In the genomic region with DNA sequence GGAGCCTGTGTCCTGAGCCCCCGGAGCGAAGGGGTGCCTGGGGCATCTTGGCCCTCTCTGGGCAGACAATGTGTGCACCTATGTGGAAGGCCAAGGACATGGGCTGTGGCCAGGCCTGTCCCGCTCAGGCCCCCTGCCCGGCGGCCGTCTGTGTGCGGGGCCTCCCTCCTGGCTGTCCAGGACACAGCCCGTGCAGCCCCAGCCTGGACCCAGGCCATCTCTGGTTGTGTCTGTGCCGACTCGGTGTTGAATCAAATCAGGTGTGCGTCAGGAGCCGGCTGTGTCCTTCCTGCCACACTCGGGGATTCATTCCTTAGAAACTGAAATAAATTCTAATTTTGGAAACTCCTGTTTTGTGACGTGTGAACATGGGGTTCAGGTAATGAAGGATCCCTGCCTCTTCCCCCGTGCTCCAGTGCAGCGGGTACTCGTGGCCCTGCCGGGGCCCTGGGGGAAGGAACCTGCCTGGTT, we compare ENCODE assay signal across 12 cellular contexts. TPM values are rescaled to one million over a fixed set of nuclear protein-coding genes. Genes with fewer than 3 reads are reported as not detected.
DNase-seq lines count a peak whose midpoint lies in the region; ATAC-seq, FAIRE-seq and TF ChIP-seq lines count a peak whose summit lies in the region.
"Had no signal": no experiment of that assay in that cellular context is flagged by ENCODE, and none has a peak within 500 bp of the region (broad histone marks: within the 10 kb centered on the region; RNA-seq: fewer than 3 reads in every experiment).

No MANE protein-coding gene starts in this region.

- H3K27me3 ChIP-seq in CD4-positive, alpha-beta T cell (ENCODE audit: control insufficient read depth, insufficient read depth, low read length) = no peaks in the 10 kb centered on the region
- no peaks in the 10 kb centered on the region for H3K27me3 ChIP-seq in HUES6 (ENCODE audit: control insufficient read depth, insufficient read depth, low read length)
- H3K27me3 ChIP-seq in GM12878 (replicated peaks in 1 of 2; ENCODE audit: control insufficient read depth in 2 of 2, insufficient read depth in 2 of 2, low read length in 1 of 2) = no peaks in the 10 kb centered on the region
- H3K27me3 ChIP-seq in osteoblast (ENCODE audit: insufficient read depth, low read length) = no peaks in the 10 kb centered on the region
- H3K27me3 ChIP-seq in sigmoid colon = no peaks in the 10 kb centered on the region

- ATAC-seq in CD4-positive, alpha-beta T cell (ENCODE audit: poor library complexity) = no peak
- ATAC-seq in GM12878 = no peak
- ATAC-seq in naive thymus-derived CD8-positive, alpha-beta T cell = no peak

- H3K4me1 ChIP-seq in HUES6 (ENCODE audit: control insufficient read depth, insufficient read depth, low read length) = peaks cover 9% of the 10 kb centered on the region; the same call in 1 of the 2 replicates
- H3K4me1 ChIP-seq in GM12878 (ENCODE audit: control insufficient read depth, insufficient read depth, low read length) = peaks cover 20% of the 10 kb centered on the region
- H3K4me1 ChIP-seq in osteoblast (ENCODE audit: insufficient read depth, low read length) = peaks cover 9% of the 10 kb centered on the region
- peaks cover 0 to 32% (median 24%) of the 10 kb centered on the region in 4 donors for H3K4me1 ChIP-seq in sigmoid colon

- in situ Hi-C loops in GM12878 (cut with MboI) = no loop called here

- peak overlapping the region; percentile 84 for H3K4me3 Mint-ChIP-seq in CD4-positive, alpha-beta T cell
- peak overlapping the region; percentile 48 to 82 (median 66) for H3K4me3 Mint-ChIP-seq in naive thymus-derived CD8-positive, alpha-beta T cell

- CTCF ChIA-PET in CD4-positive, alpha-beta T cell (lab: Charles Lee) = no interaction called here
- CTCF ChIA-PET in GM12878 (lab: Yijun Ruan, JAX) = no interaction called here

- SMC1A ChIA-PET in GM12878 (lab: Charles Lee; ENCODE audit: uncharacterized antibody, unreplicated experiment) = no interaction called here

- RAD21 ChIA-PET in GM12878 (lab: Charles Lee; ENCODE audit: unreplicated experiment) = no interaction called here

- H4K20me1 ChIP-seq in GM12878 (ENCODE audit: control insufficient read depth, insufficient read depth) = no peaks in the 10 kb centered on the region
- peaks cover 22% of the 10 kb centered on the region for H4K20me1 ChIP-seq in osteoblast (ENCODE audit: insufficient read depth, low read length)

- H3K36me3 ChIP-seq in HUES6 (ENCODE audit: control insufficient read depth, insufficient read depth, low read length) = peaks cover 42% of the 10 kb centered on the region
- peaks cover 2 to 32% of the 10 kb centered on the region in 2 experiments for H3K36me3 ChIP-seq in GM12878 (ENCODE audit: control insufficient read depth in 2 of 2, insufficient read depth in 2 of 2, low read length in 1 of 2)
- peaks cover 21% of the 10 kb centered on the region for H3K36me3 ChIP-seq in osteoblast (ENCODE audit: insufficient read depth, low read length)
- peaks cover 0 to 46% (median 10%) of the 10 kb centered on the region in 4 donors for H3K36me3 ChIP-seq in sigmoid colon

- H2AFZ ChIP-seq in GM12878 (ENCODE audit: control insufficient read depth, low read depth, low read length) = no peak overlapping the region
- no peak overlapping the region for H2AFZ ChIP-seq in osteoblast (ENCODE audit: low read length)

- H3K9me3 ChIP-seq in CD4-positive, alpha-beta T cell (ENCODE audit: control insufficient read depth, low read length) = no peaks in the 10 kb centered on the region
- H3K9me3 ChIP-seq in HUES6 (ENCODE audit: control insufficient read depth, insufficient read depth, low read depth, low read length) = no peaks in the 10 kb centered on the region
- no peaks in the 10 kb centered on the region for H3K9me3 ChIP-seq in GM12878 (replicated peaks; ENCODE audit: control insufficient read depth, insufficient read depth, low read length)
- H3K9me3 ChIP-seq in osteoblast (ENCODE audit: low read depth, low read length) = no peaks in the 10 kb centered on the region
- no peaks in the 10 kb centered on the region for H3K9me3 ChIP-seq in sigmoid colon

- no peak for TF ChIP-seq POLR2A in GM12878 (IDR thresholded peaks at IDR 0.05; ENCODE audit: low read depth, low read length)
- no peak for TF ChIP-seq POLR2A in sigmoid colon (IDR thresholded peaks at IDR 0.05)

- BruUV-seq in GM12878 (replicated peaks; lab: Mats Ljungman, UMichigan) = no TSS peak

- no peak for TF ChIP-seq CTCF in CD4-positive, alpha-beta T cell (IDR thresholded peaks at IDR 0.05)
- TF ChIP-seq CTCF in GM12878 (IDR thresholded peaks at IDR 0.05 in 2 of 3, conservative IDR thresholded peaks at IDR 0.05 in 1 of 3; ENCODE audit: control insufficient read depth in 2 of 3, extremely low read depth in 1 of 3, insufficient read depth in 1 of 3, low read depth in 3 of 3, low read length in 3 of 3) (no peak), osteoblast (IDR thresholded peaks at IDR 0.05; ENCODE audit: extremely low read depth, low read depth, low read length) (no peak), sigmoid colon (IDR thresholded peaks at IDR 0.05) (no peak)

- H3K79me2 ChIP-seq in GM12878 (ENCODE audit: control insufficient read depth, insufficient read depth, low read length) = peaks cover 16% of the 10 kb centered on the region
- H3K79me2 ChIP-seq in osteoblast (ENCODE audit: insufficient read depth, low read length) = peaks cover 27% of the 10 kb centered on the region

- H3K27ac Mint-ChIP-seq in CD4-positive, alpha-beta T cell = peak overlapping the region; percentile 85
- H3K27ac Mint-ChIP-seq in naive thymus-derived CD8-positive, alpha-beta T cell = peak overlapping the region in 9 of 10 donors; percentile 25 to 92 (median 78)

- H3K4me1 Mint-ChIP-seq in CD4-positive, alpha-beta T cell (ENCODE audit: low read depth) = peaks cover 17% of the 10 kb centered on the region
- H3K4me1 Mint-ChIP-seq in naive thymus-derived CD8-positive, alpha-beta T cell = peaks cover 3 to 34% (median 30%) of the 10 kb centered on the region in 4 donors

- TF ChIP-seq EP300 in GM12878 (IDR thresholded peaks at IDR 0.05; ENCODE audit: borderline replicate concordance in 1 of 2, control insufficient read depth in 1 of 2, low read depth in 2 of 2, low read length in 2 of 2) (no peak), sigmoid colon (IDR thresholded peaks at IDR 0.05) (no peak)

- no peak for FAIRE-seq in GM12878 (lab: Jason Lieb, UNC)

- H3K9me3 Mint-ChIP-seq in CD4-positive, alpha-beta T cell = no peaks in the 10 kb centered on the region
- no peaks in the 10 kb centered on the region for H3K9me3 Mint-ChIP-seq in naive thymus-derived CD8-positive, alpha-beta T cell

- 71% methylated on average over 18 of the region's 18 CpGs for WGBS in GM12878 (ENCODE audit: insufficient coverage, insufficient replicate concordance, low lambda C conversion rate, missing lambda C conversion rate)
- WGBS in sigmoid colon, 2 donors = 87 to 90% methylated on average over 18 of the region's 18 CpGs

- H3K36me3 Mint-ChIP-seq in CD4-positive, alpha-beta T cell (ENCODE audit: low read depth) = peaks cover 44% of the 10 kb centered on the region
- peaks cover 0 to 24% (median 0%) of the 10 kb centered on the region in 3 donors for H3K36me3 Mint-ChIP-seq in naive thymus-derived CD8-positive, alpha-beta T cell

- peak overlapping the region; percentile 40 for H3K27ac ChIP-seq in CD4-positive, alpha-beta T cell (ENCODE audit: low read depth, low read length)
- H3K27ac ChIP-seq in HUES6 (ENCODE audit: low read depth, low read length) (no peak overlapping the region), GM12878 (ENCODE audit: control insufficient read depth, insufficient read depth) (peak overlapping the region; percentile 77; the same call in 1 of the 2 replicates), osteoblast (ENCODE audit: low read depth, low read length) (no peak overlapping the region), sigmoid colon (peak overlapping the region in 1 of 4 donors; percentile 89)

- DNase-seq in CD4-positive, alpha-beta T cell = no peak
- no peak for DNase-seq in GM12878 (ENCODE audit: low read depth, low spot score)
- no peak for DNase-seq in naive thymus-derived CD8-positive, alpha-beta T cell
- DNase-seq in osteoblast (ENCODE audit: insufficient read length, low spot score, missing footprints) = no peak
- DNase-seq in sigmoid colon = no peak
- no peak for DNase-seq in DMS79 (lab: John Stamatoyannopoulos, UW)
- DNase-seq in NCI-H524 treated with DMSO at 0.1 percent for 48 hours (lab: John Stamatoyannopoulos, UW) = no peak
- DNase-seq: activated CD4-positive, CD25-positive, alpha-beta regulatory T cell; DMS 273 treated with DMSO at 0.1 percent for 48 hours; left ventricle myocardium superior had no signal

- peak overlapping the region; percentile 10 for H3K9ac ChIP-seq in HUES6 (ENCODE audit: low read length)
- no peak overlapping the region; the same call in 1 of the 2 replicates for H3K9ac ChIP-seq in GM12878 (ENCODE audit: control insufficient read depth, insufficient read depth, low read length)

- POLR2A ChIA-PET in CD4-positive, alpha-beta T cell (lab: Charles Lee) = interaction anchor here (1.5 kb wide), 1 partner anchor 8 kb away, joined by 14 read pairs; no protein-coding TSS in a partner anchor
- POLR2A ChIA-PET in GM12878 (lab: Charles Lee) = interaction anchor here (1.0 kb wide), 1 partner anchor 8 kb away, joined by 3 read pairs; no protein-coding TSS in a partner anchor
- POLR2A ChIA-PET in naive thymus-derived CD8-positive, alpha-beta T cell (lab: Charles Lee) = interaction anchor here (2.5 kb wide), 1 partner anchor 9 kb away, joined by 23 read pairs; no protein-coding TSS in a partner anchor

- intact Hi-C loops in CD4-positive, alpha-beta T cell (cut with DNase I, micrococcal nuclease) = loop anchor here in 1 of 2 experiments (10.0 kb wide), 1 partner anchor 264 kb away; no protein-coding TSS in a partner anchor
- intact Hi-C loops in GM12878 (cut with micrococcal nuclease; ENCODE audit: unreplicated experiment) = loop anchor here (10.0 kb wide), 1 partner anchor 264 kb away; no protein-coding TSS in a partner anchor
- intact Hi-C loops in sigmoid colon (cut with DNase I) = loop anchor here (10.0 kb wide), 1 partner anchor 344 kb away; a partner anchor contains a TSS

- TF ChIP-seq RAD21 in GM12878 (IDR thresholded peaks at IDR 0.05; ENCODE audit: insufficient read depth, low read depth, low read length) = no peak

- H3K4me3 ChIP-seq in HUES6 (ENCODE audit: low read depth, low read length) = peak overlapping the region; percentile 73
- H3K4me3 ChIP-seq in GM12878 = no peak overlapping the region
- no peak overlapping the region for H3K4me3 ChIP-seq in osteoblast (ENCODE audit: insufficient read depth, low read length)
- H3K4me3 ChIP-seq in sigmoid colon = peak overlapping the region in 1 of 4 donors; percentile 87

- H3K27me3 Mint-ChIP-seq in CD4-positive, alpha-beta T cell = no peaks in the 10 kb centered on the region
- H3K27me3 Mint-ChIP-seq in naive thymus-derived CD8-positive, alpha-beta T cell = no peaks in the 10 kb centered on the region

- peak overlapping the region; percentile 85 for H3K4me2 ChIP-seq in GM12878 (ENCODE audit: control insufficient read depth, insufficient read depth)
- H3K4me2 ChIP-seq in osteoblast (ENCODE audit: insufficient read depth, low read length) = no peak overlapping the region

RNA-seq across cellular contexts. Expression of a gene that starts 1.5 kb away (rescaled TPM):
- 10 to 100 TPM; 26.0 to 26.1 TPM for total RNA-seq in CD4-positive, alpha-beta T cell
- 8.6 and 12.9 TPM in 2 replicates for total RNA-seq in GM12878 (2013; cell fraction: nucleolus; rRNA removed)
- total RNA-seq in GM12878 (2014; rRNA removed) (19.8 and 23.3 TPM in 2 replicates), GM12878 (2014; rRNA removed; fragmentation: Illumina TruSeq; extraction: Trizol) (4.1 and 4.3 TPM in 2 replicates), GM12878 (2021) (18.1 and 21.7 TPM in 2 replicates), osteoblast (13.0 and 15.6 TPM in 2 replicates), sigmoid colon (10 to 100 TPM; 17.5 to 30.2 (median 22.3) TPM)
- 4.5 TPM for polyA plus RNA-seq in GM12878 (2011; ENCODE audit: low read depth)
- polyA plus RNA-seq in GM12878 (2011; rRNA removed) (3.2 and 7.6 TPM in 2 replicates), GM12878 (2014; fragmentation: Illumina TruSeq; extraction: Trizol) (0.16 and 2.4 TPM in 2 replicates), GM12878 (2014; fragmentation: Nextera tagmentation; extraction: Ambion mirVana) (1 to 10 TPM in 1 of 2 experiments, under 1 TPM in 1; 0.42 to 1.4 TPM), GM12878 (2014; rRNA removed) (20.3 and 28.2 TPM in 2 replicates), GM12878 (2016; fragmentation: Nextera tagmentation; extraction: Ambion mirVana) (1 to 10 TPM; 2.1 to 2.3 TPM), sigmoid colon (10 to 100 TPM; 10.2 to 26.5 (median 15.7) TPM)
- polyA plus RNA-seq in GM12878 (2011; cell fraction: cytosol; rRNA removed) = 13.6 and 22.1 TPM in 2 replicates
- 54.5 and 73.7 TPM in 2 replicates for polyA plus RNA-seq in GM12878 (2011; cell fraction: nucleus; rRNA removed)
- polyA plus RNA-seq in GM12878 (2012) = 15.2 and 16.0 TPM in 2 replicates
- polyA minus RNA-seq in GM12878 (2011; rRNA and poly(A)+ RNA removed) = 5.2 and 11.2 TPM in 2 replicates
- polyA minus RNA-seq in GM12878 (2011; cell fraction: cytosol; rRNA and poly(A)+ RNA removed) = 3.5 and 3.7 TPM in 2 replicates
- 5.3 and 7.7 TPM in 2 replicates for polyA minus RNA-seq in GM12878 (2011; cell fraction: nucleus; rRNA and poly(A)+ RNA removed)
- total RNA-seq in naive thymus-derived CD8-positive, alpha-beta T cell = 10 to 100 TPM; 40.3 to 42.4 TPM
- 1 to 10 TPM; 3.1 to 8.8 (median 5.2) TPM for polyA plus RNA-seq in naive thymus-derived CD8-positive, alpha-beta T cell

RNA-seq across cellular contexts. Expression of a gene that starts 13.6 kb away (rescaled TPM):
- total RNA-seq in CD4-positive, alpha-beta T cell = 100 to 1,000 TPM; 184 to 193 TPM
- total RNA-seq in GM12878 (2013; cell fraction: nucleolus; rRNA removed) = 46.9 and 56.0 TPM in 2 replicates
- total RNA-seq in GM12878 (2014; rRNA removed) = 60.8 and 83.1 TPM in 2 replicates
- 15.6 and 18.4 TPM in 2 replicates for total RNA-seq in GM12878 (2014; rRNA removed; fragmentation: Illumina TruSeq; extraction: Trizol)
- 111 and 116 TPM in 2 replicates for total RNA-seq in GM12878 (2021)
- polyA plus RNA-seq in GM12878 (2011; ENCODE audit: low read depth) = 24.6 TPM
- polyA plus RNA-seq in GM12878 (2011; rRNA removed) = 15.5 and 33.0 TPM in 2 replicates
- 51.3 and 72.8 TPM in 2 replicates for polyA plus RNA-seq in GM12878 (2011; cell fraction: cytosol; rRNA removed)
- polyA plus RNA-seq in GM12878 (2011; cell fraction: nucleus; rRNA removed) = 268 and 321 TPM in 2 replicates
- 77.8 and 82.8 TPM in 2 replicates for polyA plus RNA-seq in GM12878 (2012)
- 0.93 and 9.0 TPM in 2 replicates for polyA plus RNA-seq in GM12878 (2014; fragmentation: Illumina TruSeq; extraction: Trizol)
- 1 to 10 TPM in 1 of 2 experiments, under 1 TPM in 1; 0.43 to 2.2 TPM for polyA plus RNA-seq in GM12878 (2014; fragmentation: Nextera tagmentation; extraction: Ambion mirVana)
- polyA plus RNA-seq in GM12878 (2014; rRNA removed) = 106 and 125 TPM in 2 replicates
- 100 to 1,000 TPM in 1 of 2 experiments, 10 to 100 TPM in 1; 93.4 to 109 TPM for polyA plus RNA-seq in GM12878 (2016; fragmentation: Nextera tagmentation; extraction: Ambion mirVana)
- 19.8 and 41.7 TPM in 2 replicates for polyA minus RNA-seq in GM12878 (2011; rRNA and poly(A)+ RNA removed)
- 20.7 and 20.9 TPM in 2 replicates for polyA minus RNA-seq in GM12878 (2011; cell fraction: cytosol; rRNA and poly(A)+ RNA removed)
- 23.6 and 31.1 TPM in 2 replicates for polyA minus RNA-seq in GM12878 (2011; cell fraction: nucleus; rRNA and poly(A)+ RNA removed)
- total RNA-seq in naive thymus-derived CD8-positive, alpha-beta T cell = 100 to 1,000 TPM; 103 to 113 TPM
- polyA plus RNA-seq in naive thymus-derived CD8-positive, alpha-beta T cell = 10 to 100 TPM; 28.7 to 46.7 (median 31.2) TPM
- 13.6 and 13.8 TPM in 2 replicates for total RNA-seq in osteoblast
- total RNA-seq in sigmoid colon = 10 to 100 TPM; 14.2 to 21.4 (median 18.2) TPM
- 10 to 100 TPM; 24.6 to 88.1 (median 31.7) TPM for polyA plus RNA-seq in sigmoid colon

RNA-seq across cellular contexts. Expression of a gene that starts 28.8 kb away (rescaled TPM):
- under 1 TPM; 0.11 to 0.16 TPM for total RNA-seq in CD4-positive, alpha-beta T cell
- 0.35 and 0.44 TPM in 2 replicates for total RNA-seq in GM12878 (2013; cell fraction: nucleolus; rRNA removed)
- 0.17 TPM in 1 of 2 replicates, not detected in the other for total RNA-seq in GM12878 (2014; rRNA removed)
- 0.04 TPM in 1 of 2 replicates, not detected in the other for total RNA-seq in GM12878 (2014; rRNA removed; fragmentation: Illumina TruSeq; extraction: Trizol)
- 0.32 and 0.44 TPM in 2 replicates for total RNA-seq in GM12878 (2021)
- polyA plus RNA-seq in GM12878 (2011; ENCODE audit: low read depth) = 0.18 TPM
- polyA plus RNA-seq in GM12878 (2011; rRNA removed) = 0.04 TPM in 1 of 2 replicates, not detected in the other
- 0.07 and 0.08 TPM in 2 replicates for polyA plus RNA-seq in GM12878 (2011; cell fraction: cytosol; rRNA removed)
- polyA plus RNA-seq in GM12878 (2011; cell fraction: nucleus; rRNA removed) = 0.63 and 0.73 TPM in 2 replicates
- 0.80 TPM in 2 replicates for polyA plus RNA-seq in GM12878 (2012)
- not detected in 2 replicates for polyA plus RNA-seq in GM12878 (2014; fragmentation: Illumina TruSeq; extraction: Trizol)
- not detected for polyA plus RNA-seq in GM12878 (2014; fragmentation: Nextera tagmentation; extraction: Ambion mirVana)
- polyA plus RNA-seq in GM12878 (2014; rRNA removed) = 0.19 and 0.37 TPM in 2 replicates
- polyA plus RNA-seq in GM12878 (2016; fragmentation: Nextera tagmentation; extraction: Ambion mirVana) = not detected
- polyA minus RNA-seq in GM12878 (2011; rRNA and poly(A)+ RNA removed) = 0.15 TPM in 1 of 2 replicates, not detected in the other
- polyA minus RNA-seq in GM12878 (2011; cell fraction: cytosol; rRNA and poly(A)+ RNA removed) = 0.31 TPM in 1 of 2 replicates, not detected in the other
- not detected in 2 replicates for polyA minus RNA-seq in GM12878 (2011; cell fraction: nucleus; rRNA and poly(A)+ RNA removed)
- under 1 TPM; 0.25 to 0.26 TPM for total RNA-seq in naive thymus-derived CD8-positive, alpha-beta T cell
- polyA plus RNA-seq in naive thymus-derived CD8-positive, alpha-beta T cell = not detected
- under 0.01 and 0.29 TPM in 2 replicates for total RNA-seq in osteoblast
- total RNA-seq in sigmoid colon = 1 to 10 TPM in 1 of 4 donors, under 1 TPM in 2, not detected in 1; 0.27 to 3.0 (median 0.36) TPM
- under 1 TPM in 2 of 3 donors, not detected in 1; 0.17 to 0.60 TPM for polyA plus RNA-seq in sigmoid colon
- total RNA-seq: skeletal muscle tissue had no signal

RNA-seq across cellular contexts. Expression of a gene that starts 45.5 kb away (rescaled TPM):
- total RNA-seq in CD4-positive, alpha-beta T cell = 100 to 1,000 TPM; 124 to 126 TPM
- total RNA-seq in GM12878 (2013; cell fraction: nucleolus; rRNA removed) = 117 and 138 TPM in 2 replicates
- total RNA-seq in GM12878 (2014; rRNA removed) (29.8 and 31.1 TPM in 2 replicates), GM12878 (2014; rRNA removed; fragmentation: Illumina TruSeq; extraction: Trizol) (9.7 and 10.4 TPM in 2 replicates), GM12878 (2021) (33.3 and 41.4 TPM in 2 replicates), osteoblast (26.5 and 28.2 TPM in 2 replicates), sigmoid colon (10 to 100 TPM; 23.5 to 67.0 (median 28.2) TPM)
- polyA plus RNA-seq in GM12878 (2011; ENCODE audit: low read depth) = 14.9 TPM
- polyA plus RNA-seq in GM12878 (2011; rRNA removed) (7.7 and 16.1 TPM in 2 replicates), GM12878 (2014; fragmentation: Illumina TruSeq; extraction: Trizol) (5.7 and 9.6 TPM in 2 replicates), GM12878 (2014; fragmentation: Nextera tagmentation; extraction: Ambion mirVana) (1 to 10 TPM in 1 of 2 experiments, under 1 TPM in 1; 0.74 to 2.0 TPM), GM12878 (2014; rRNA removed) (35.5 and 42.2 TPM in 2 replicates), GM12878 (2016; fragmentation: Nextera tagmentation; extraction: Ambion mirVana) (10 to 100 TPM; 22.8 to 23.0 TPM), sigmoid colon (10 to 100 TPM in 1 of 3 donors, 1 to 10 TPM in 2; 4.6 to 33.4 (median 4.8) TPM)
- 16.2 and 26.4 TPM in 2 replicates for polyA plus RNA-seq in GM12878 (2011; cell fraction: cytosol; rRNA removed)
- 370 and 394 TPM in 2 replicates for polyA plus RNA-seq in GM12878 (2011; cell fraction: nucleus; rRNA removed)
- 31.4 and 32.3 TPM in 2 replicates for polyA plus RNA-seq in GM12878 (2012)
- 13.4 and 15.0 TPM in 2 replicates for polyA minus RNA-seq in GM12878 (2011; rRNA and poly(A)+ RNA removed)
- 10.2 and 10.4 TPM in 2 replicates for polyA minus RNA-seq in GM12878 (2011; cell fraction: cytosol; rRNA and poly(A)+ RNA removed)
- polyA minus RNA-seq in GM12878 (2011; cell fraction: nucleus; rRNA and poly(A)+ RNA removed) = 32.4 and 44.1 TPM in 2 replicates
- total RNA-seq in naive thymus-derived CD8-positive, alpha-beta T cell = 100 to 1,000 TPM; 153 to 156 TPM
- polyA plus RNA-seq in naive thymus-derived CD8-positive, alpha-beta T cell = 10 to 100 TPM in 2 of 3 donors, 1 to 10 TPM in 1; 9.3 to 25.2 (median 17.3) TPM

RNA-seq across cellular contexts. Expression of a gene that starts 51.8 kb away (rescaled TPM):
- 10 to 100 TPM; 87.3 to 88.7 TPM for total RNA-seq in CD4-positive, alpha-beta T cell
- 111 and 138 TPM in 2 replicates for total RNA-seq in GM12878 (2013; cell fraction: nucleolus; rRNA removed)
- 13.8 and 20.5 TPM in 2 replicates for total RNA-seq in GM12878 (2014; rRNA removed)
- 3.9 and 5.1 TPM in 2 replicates for total RNA-seq in GM12878 (2014; rRNA removed; fragmentation: Illumina TruSeq; extraction: Trizol)
- total RNA-seq in GM12878 (2021) = 42.4 and 48.6 TPM in 2 replicates
- 19.5 TPM for polyA plus RNA-seq in GM12878 (2011; ENCODE audit: low read depth)
- 4.4 and 7.9 TPM in 2 replicates for polyA plus RNA-seq in GM12878 (2011; rRNA removed)
- polyA plus RNA-seq in GM12878 (2011; cell fraction: cytosol; rRNA removed) = 6.1 and 11.1 TPM in 2 replicates
- 298 and 323 TPM in 2 replicates for polyA plus RNA-seq in GM12878 (2011; cell fraction: nucleus; rRNA removed)
- polyA plus RNA-seq in GM12878 (2012) = 62.3 and 69.8 TPM in 2 replicates
- 1.2 and 4.3 TPM in 2 replicates for polyA plus RNA-seq in GM12878 (2014; fragmentation: Illumina TruSeq; extraction: Trizol)
- polyA plus RNA-seq in GM12878 (2014; fragmentation: Nextera tagmentation; extraction: Ambion mirVana) = under 1 TPM; 0.26 to 0.51 TPM
- 42.3 and 51.7 TPM in 2 replicates for polyA plus RNA-seq in GM12878 (2014; rRNA removed)
- polyA plus RNA-seq in GM12878 (2016; fragmentation: Nextera tagmentation; extraction: Ambion mirVana) = 1 to 10 TPM; 4.5 to 5.0 TPM
- polyA minus RNA-seq in GM12878 (2011; rRNA and poly(A)+ RNA removed) = 9.3 and 15.4 TPM in 2 replicates
- 11.4 and 11.5 TPM in 2 replicates for polyA minus RNA-seq in GM12878 (2011; cell fraction: cytosol; rRNA and poly(A)+ RNA removed)
- polyA minus RNA-seq in GM12878 (2011; cell fraction: nucleus; rRNA and poly(A)+ RNA removed) = 51.5 and 73.5 TPM in 2 replicates
- 100 to 1,000 TPM; 107 to 114 TPM for total RNA-seq in naive thymus-derived CD8-positive, alpha-beta T cell
- polyA plus RNA-seq in naive thymus-derived CD8-positive, alpha-beta T cell = 1 to 10 TPM; 5.4 to 7.8 (median 6.4) TPM
- total RNA-seq in osteoblast = 19.2 and 20.6 TPM in 2 replicates
- 10 to 100 TPM in 3 of 4 donors, 1 to 10 TPM in 1; 7.2 to 47.4 (median 14.9) TPM for total RNA-seq in sigmoid colon
- 10 to 100 TPM in 2 of 3 donors, 1 to 10 TPM in 1; 8.8 to 45.9 (median 12.0) TPM for polyA plus RNA-seq in sigmoid colon

Comparison
In these comparisons a context has a peak if more than half of its experiments do, and no peak if none do; other contexts are left out.
1. H3K27ac ChIP-seq: peak in CD4-positive, alpha-beta T cell (single experiment) and GM12878 (single experiment); none in HUES6 (single experiment) and osteoblast (single experiment).